Comparison of ENCODE assay signal across 1 cellular context in the genomic region with DNA sequence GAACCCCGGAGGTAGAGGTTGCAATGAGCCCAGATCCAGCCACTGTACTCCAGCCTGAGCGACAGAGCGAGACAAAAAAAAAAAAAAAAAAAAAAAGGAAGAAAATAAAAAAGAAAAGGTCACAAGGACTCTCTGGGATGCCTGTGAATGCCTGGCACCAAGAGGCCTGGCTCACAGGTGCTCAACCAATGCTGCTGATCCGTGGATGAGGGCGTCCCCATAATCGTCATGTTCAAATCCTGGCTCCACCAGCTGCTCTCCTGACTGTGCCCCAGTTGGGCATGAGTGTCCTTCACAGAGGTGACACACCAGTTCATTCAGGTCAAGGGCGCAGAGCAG.
A peak's percentile ranks its signal among the peaks of the same experiment; 100 is the strongest.
TF ChIP-seq lines count a peak whose summit lies in the region.

No MANE protein-coding gene starts in this region.

TF ChIP-seq in HepG2, 621 proteins besides CTCF, POLR2A, EP300 and RAD21:
- TF ChIP-seq KMT2A (CRISPR knock-in tag; IDR thresholded peaks at IDR 0.05): no peak
- TF ChIP-seq LBX2 (CRISPR knock-in tag; IDR thresholded peaks at IDR 0.05; ENCODE audit: borderline replicate concordance): 0 out of 2 replicates have a peak, but pooled peaks have one; percentile 45
- peak; percentile 46; the same call in 1 of the 2 replicates for TF ChIP-seq ZNF878 (CRISPR knock-in tag; IDR thresholded peaks at IDR 0.05)
- 0 out of 2 replicates have a peak, but pooled peaks have one; percentile 13 for TF ChIP-seq ZSCAN31 (CRISPR knock-in tag; IDR thresholded peaks at IDR 0.05; ENCODE audit: low read depth)
- TF ChIP-seq, protein P1, sequence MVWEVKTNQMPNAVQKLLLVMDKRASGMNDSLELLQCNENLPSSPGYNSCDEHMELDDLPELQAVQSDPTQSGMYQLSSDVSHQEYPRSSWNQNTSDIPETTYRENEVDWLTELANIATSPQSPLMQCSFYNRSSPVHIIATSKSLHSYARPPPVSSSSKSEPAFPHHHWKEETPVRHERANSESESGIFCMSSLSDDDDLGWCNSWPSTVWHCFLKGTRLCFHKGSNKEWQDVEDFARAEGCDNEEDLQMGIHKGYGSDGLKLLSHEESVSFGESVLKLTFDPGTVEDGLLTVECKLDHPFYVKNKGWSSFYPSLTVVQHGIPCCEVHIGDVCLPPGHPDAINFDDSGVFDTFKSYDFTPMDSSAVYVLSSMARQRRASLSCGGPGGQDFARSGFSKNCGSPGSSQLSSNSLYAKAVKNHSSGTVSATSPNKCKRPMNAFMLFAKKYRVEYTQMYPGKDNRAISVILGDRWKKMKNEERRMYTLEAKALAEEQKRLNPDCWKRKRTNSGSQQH (CRISPR knock-in tag; IDR thresholded peaks at IDR 0.05; ENCODE audit: low read depth): no peak
- TF ChIP-seq NFE2L2 (IDR thresholded peaks at IDR 0.05; ENCODE audit: low read length): no peak
- TF ChIP-seq ZSCAN29 (CRISPR knock-in tag; conservative IDR thresholded peaks at IDR 0.05): no peak
- peak; percentile 98 for TF ChIP-seq ZKSCAN1 (IDR thresholded peaks at IDR 0.05; ENCODE audit: low read length)
